In the genomic region with DNA sequence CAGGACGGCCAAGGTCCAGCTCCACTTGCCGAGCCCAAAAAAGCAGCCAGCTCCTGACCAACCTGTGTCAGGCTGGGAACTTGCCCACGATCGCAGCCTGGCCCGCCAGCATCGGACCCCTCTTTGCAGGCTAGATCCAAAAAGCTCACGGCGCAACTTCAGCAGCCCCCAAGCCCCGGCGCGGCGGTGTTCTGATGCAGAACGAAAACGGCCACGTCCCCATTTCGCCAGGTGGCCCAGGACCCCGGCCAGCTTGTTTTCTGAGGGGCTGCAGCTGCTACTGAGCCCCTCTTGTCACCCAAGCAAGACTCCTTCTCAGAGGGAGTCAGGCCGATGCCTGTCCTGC, we compare ENCODE assay signal across 8 cellular contexts. TPM values are rescaled to one million over a fixed set of nuclear protein-coding genes. Genes with fewer than 3 reads are reported as not detected.
A peak's percentile ranks its signal among the peaks of the same experiment; 100 is the strongest.
DNase-seq lines count a peak whose midpoint lies in the region; ATAC-seq and TF ChIP-seq lines count a peak whose summit lies in the region.

No MANE protein-coding gene starts in this region.

- DNase-seq in SK-N-MC (ENCODE audit: low read depth, low spot score), result no peak
- no peak for DNase-seq in fibroblast of pulmonary artery (ENCODE audit: low read depth)
- DNase-seq in psoas muscle, result peak in 1 of 2 donors; percentile 59
- no peak for DNase-seq in T-helper 9 cell
- DNase-seq in activated effector memory CD4-positive, alpha-beta T cell treated with anti-CD3 and anti-CD28 coated beads, Interleukin-2, amount 50 U/mL, for 16 hours, result no peak
- no peak for DNase-seq in NCI-H510A treated with DMSO at 0.1 percent for 48 hours (lab: John Stamatoyannopoulos, UW)

- 39 to 50% (median 48%) methylated on average over 18 of the region's 18 CpGs for WGBS in psoas muscle, 3 donors

- no peaks in the 10 kb centered on the region for H3K27me3 ChIP-seq in psoas muscle (ENCODE audit: insufficient read depth in 3 of 3, low read length in 2 of 3)

- no peak for ATAC-seq in psoas muscle
- no peak for ATAC-seq in HG03045 (IDR thresholded peaks at IDR 0.05; ENCODE audit: unreplicated experiment)

- H3K4me1 ChIP-seq in ES-I3 (ENCODE audit: insufficient read depth, low read length) (peaks cover 22% of the 10 kb centered on the region), psoas muscle (peaks cover 52% of the 10 kb centered on the region)

- peak overlapping the region; percentile 86 for H3K4me3 ChIP-seq in SK-N-MC
- H3K4me3 ChIP-seq in fibroblast of pulmonary artery (replicated peaks; ENCODE audit: low read depth, low read length), result peak overlapping the region; percentile 90
- peak overlapping the region; percentile 88 for H3K4me3 ChIP-seq in psoas muscle

- TF ChIP-seq CTCF in fibroblast of pulmonary artery (IDR thresholded peaks at IDR 0.05; ENCODE audit: low read length, missing control alignments), result no peak
- TF ChIP-seq CTCF in psoas muscle (IDR thresholded peaks at IDR 0.05), result no peak

- intact Hi-C loops in psoas muscle (cut with DNase I), result no loop called here

- H3K9me3 ChIP-seq in ES-I3 (ENCODE audit: control insufficient read depth, insufficient read depth, low read length), result no peaks in the 10 kb centered on the region
- H3K9me3 ChIP-seq in SK-N-MC (ENCODE audit: low read depth, low read length), result no peaks in the 10 kb centered on the region
- H3K9me3 ChIP-seq in psoas muscle, result no peaks in the 10 kb centered on the region

- H3K27ac ChIP-seq in SK-N-MC, result no peak overlapping the region
- peak overlapping the region; percentile 94 for H3K27ac ChIP-seq in psoas muscle

- H3K9ac ChIP-seq in ES-I3 (ENCODE audit: low read depth, low read length) (peak overlapping the region; percentile 92; the same call in 1 of the 2 replicates), SK-N-MC (ENCODE audit: insufficient read length) (peak overlapping the region; percentile 97)

- H3K36me3 ChIP-seq in ES-I3 (ENCODE audit: insufficient read depth, low read length) (no peaks in the 10 kb centered on the region), SK-N-MC (ENCODE audit: insufficient read depth, low read length) (no peaks in the 10 kb centered on the region; the same call in 1 of the 2 replicates), psoas muscle (ENCODE audit: insufficient read depth in 1 of 2, low read depth in 1 of 2) (no peaks in the 10 kb centered on the region)

RNA-seq across cellular contexts. Expression of a gene that starts 1.3 kb away (rescaled TPM):
- total RNA-seq in psoas muscle, result 100 to 1,000 TPM in 1 of 4 donors, 10 to 100 TPM in 3; 67.1 to 128 (median 87.4) TPM
- 100 to 1,000 TPM in 1 of 3 donors, 10 to 100 TPM in 2; 80.6 to 133 (median 89.9) TPM for polyA plus RNA-seq in psoas muscle

RNA-seq across cellular contexts. Expression of a gene that starts 1.7 kb away (rescaled TPM):
- total RNA-seq in psoas muscle, result not detected
- polyA plus RNA-seq in psoas muscle, result not detected

RNA-seq across cellular contexts. Expression of a gene that starts 6.8 kb away (rescaled TPM):
- total RNA-seq in psoas muscle, result 1 to 10 TPM; 3.0 to 9.5 (median 8.5) TPM
- 1 to 10 TPM; 1.7 to 6.3 (median 2.3) TPM for polyA plus RNA-seq in psoas muscle

RNA-seq across cellular contexts. Expression of a gene that starts 19.4 kb away (rescaled TPM):
- total RNA-seq in psoas muscle, result under 1 TPM in 1 of 4 donors, not detected in 3; 0.16 TPM
- polyA plus RNA-seq in psoas muscle, result under 1 TPM in 1 of 3 donors, not detected in 2; 0.01 TPM

RNA-seq across cellular contexts. Expression of a gene that starts 20.3 kb away (rescaled TPM):
- 10 to 100 TPM in 3 of 4 donors, 1 to 10 TPM in 1; 5.2 to 19.5 (median 16.5) TPM for total RNA-seq in psoas muscle
- 10 to 100 TPM in 1 of 3 donors, 1 to 10 TPM in 2; 2.6 to 10.1 (median 3.3) TPM for polyA plus RNA-seq in psoas muscle
